Comparison of ENCODE assay signal across 13 cellular contexts in the genomic region with DNA sequence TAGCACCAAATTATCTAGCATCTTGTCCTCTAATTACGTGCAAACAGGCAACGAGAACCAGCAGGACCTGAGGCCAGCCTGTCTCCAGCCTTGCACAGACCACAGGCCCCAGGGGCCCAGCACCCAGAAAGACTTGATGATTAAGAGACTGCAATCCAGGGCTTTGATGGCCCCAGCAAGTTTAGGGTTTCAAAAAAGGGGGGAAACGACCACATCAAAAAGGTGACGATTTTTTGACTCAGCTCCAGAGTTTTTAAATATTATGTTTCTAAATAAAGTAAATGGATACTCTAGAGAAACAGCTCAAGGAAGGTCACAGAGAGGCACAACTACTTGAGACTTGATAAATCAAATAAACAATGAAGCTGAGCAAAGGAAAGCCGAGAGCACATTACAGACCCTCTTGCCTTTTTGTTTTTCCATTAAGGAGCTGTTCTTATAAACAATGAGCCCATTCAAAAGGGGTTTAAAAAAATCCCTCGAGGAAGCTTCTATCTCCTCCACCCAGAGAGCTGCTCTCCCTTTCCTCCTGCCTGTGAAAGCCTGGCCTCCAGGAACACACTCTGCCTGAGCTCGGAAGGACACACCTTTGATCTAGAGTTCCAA. TPM values are rescaled to one million over a fixed set of nuclear protein-coding genes. Genes with fewer than 3 reads are reported as not detected.
DNase-seq lines count a peak whose midpoint lies in the region; ATAC-seq and TF ChIP-seq lines count a peak whose summit lies in the region.
"Had no signal": no experiment of that assay in that cellular context is flagged by ENCODE, and none has a peak within 500 bp of the region (broad histone marks: within the 10 kb centered on the region; RNA-seq: fewer than 3 reads in every experiment).

No MANE protein-coding gene starts in this region.

- ATAC-seq in HG02759 (IDR thresholded peaks at IDR 0.05; ENCODE audit: unreplicated experiment) (no peak), GM19463 (IDR thresholded peaks at IDR 0.05; ENCODE audit: unreplicated experiment) (no peak)

- H3K36me3 Mint-ChIP-seq in mesothelial cell of epicardium, result peaks cover 12% of the 10 kb centered on the region
- H3K36me3 Mint-ChIP-seq: activated naive CD4-positive, alpha-beta T cell treated with anti-CD3 and anti-CD28 coated beads, Interleukin-2, amount 10 ng/mL, durations not matched to agents 7 days and 5 days had no signal

- H3K4me1 Mint-ChIP-seq in mesothelial cell of epicardium, result peaks cover 65% of the 10 kb centered on the region

- 7 to 11% methylated on average over 7 of the region's 7 CpGs for WGBS in ectodermal cell, 2 experiments

- H3K36me3 ChIP-seq in ectodermal cell (ENCODE audit: control insufficient read depth, insufficient read depth, low read length), result peaks cover 11% of the 10 kb centered on the region
- no peaks in the 10 kb centered on the region for H3K36me3 ChIP-seq in WERI-Rb-1

- peak overlapping the region; percentile 65 for H3K27ac ChIP-seq in ectodermal cell (ENCODE audit: insufficient read depth, low read depth, low read length, poor library complexity, severe bottlenecking)
- no peak overlapping the region for H3K27ac ChIP-seq in WERI-Rb-1

- peaks cover 32% of the 10 kb centered on the region for H3K4me1 ChIP-seq in ectodermal cell (ENCODE audit: control insufficient read depth, insufficient read depth, low read length)

- no peak overlapping the region for H3K4me3 ChIP-seq in ectodermal cell (ENCODE audit: insufficient read depth, low read depth, low read length)
- no peak overlapping the region for H3K4me3 ChIP-seq in WERI-Rb-1 (ENCODE audit: low read depth, low read length)

- no peaks in the 10 kb centered on the region for H3K9me3 ChIP-seq in ectodermal cell (ENCODE audit: control insufficient read depth, low read length)
- H3K9me3 ChIP-seq in WERI-Rb-1 (ENCODE audit: severe bottlenecking), result no peaks in the 10 kb centered on the region

- peak overlapping the region; percentile 22 for H3K4me3 Mint-ChIP-seq in mesothelial cell of epicardium
- H3K4me3 Mint-ChIP-seq: activated naive CD4-positive, alpha-beta T cell treated with anti-CD3 and anti-CD28 coated beads, Interleukin-2, amount 10 ng/mL, durations not matched to agents 7 days and 5 days had no signal

- DNase-seq in COLO829 (ENCODE audit: low spot score) (peak; percentile 90), LHCN-M2 (ENCODE audit: low read depth) (peak; percentile 38), mesothelial cell of epicardium (ENCODE audit: low spot score in 2 of 2, unreplicated experiment in 2 of 2) (no peak), WERI-Rb-1 (no peak), RPMI8226 (no peak)
- DNase-seq: activated naive CD4-positive, alpha-beta T cell treated with anti-CD3 and anti-CD28 coated beads, Interleukin-2, amount 10 ng/mL, durations not matched to agents 7 days and 5 days; DMS79 treated with DMSO at 0.1 percent for 48 hours; NCI-H187 treated with DMSO at 0.1 percent for 48 hours; NCI-H748 treated with DMSO at 0.1 percent for 48 hours; SHP77 treated with DMSO at 0.1 percent for 48 hours had no signal

- no peaks in the 10 kb centered on the region for H3K27me3 Mint-ChIP-seq in mesothelial cell of epicardium (ENCODE audit: low read depth)
- H3K27me3 Mint-ChIP-seq: activated naive CD4-positive, alpha-beta T cell treated with anti-CD3 and anti-CD28 coated beads, Interleukin-2, amount 10 ng/mL, durations not matched to agents 7 days and 5 days had no signal

- H3K27me3 ChIP-seq in ectodermal cell (ENCODE audit: control insufficient read depth, insufficient read depth, low read length, poor library complexity, severe bottlenecking) (no peaks in the 10 kb centered on the region), WERI-Rb-1 (ENCODE audit: insufficient read depth, low read depth, severe bottlenecking) (no peaks in the 10 kb centered on the region)

- peak overlapping the region; percentile 95 for H3K27ac Mint-ChIP-seq in mesothelial cell of epicardium
- H3K27ac Mint-ChIP-seq: activated naive CD4-positive, alpha-beta T cell treated with anti-CD3 and anti-CD28 coated beads, Interleukin-2, amount 10 ng/mL, durations not matched to agents 7 days and 5 days had no signal

- H3K9me3 Mint-ChIP-seq in mesothelial cell of epicardium, result no peaks in the 10 kb centered on the region
- H3K9me3 Mint-ChIP-seq: activated naive CD4-positive, alpha-beta T cell treated with anti-CD3 and anti-CD28 coated beads, Interleukin-2, amount 10 ng/mL, durations not matched to agents 7 days and 5 days had no signal

- TF ChIP-seq CTCF in mesothelial cell of epicardium (IDR thresholded peaks at IDR 0.05; ENCODE audit: unreplicated experiment), result no peak
- TF ChIP-seq CTCF in WERI-Rb-1 (IDR thresholded peaks at IDR 0.05; ENCODE audit: low read depth, low read length), result no peak

RNA-seq across cellular contexts. Expression of gene GLI3, which starts 44.1 kb away (rescaled TPM):
- total RNA-seq in LHCN-M2 (2014; rRNA removed) (2.6 and 4.4 TPM in 2 replicates), mesothelial cell of epicardium (122 to 126 TPM (median 122 TPM) in 3 replicates)
- 3.4 TPM for polyA plus RNA-seq in LHCN-M2 (2012)
- polyA plus RNA-seq in ectodermal cell (2013, experiment 1 of 4), result 200 TPM
- 235 TPM for polyA plus RNA-seq in ectodermal cell (2013, experiment 2 of 4)
- 110 TPM for polyA plus RNA-seq in ectodermal cell (2013, experiment 3 of 4)
- 128 TPM for polyA plus RNA-seq in ectodermal cell (2013, experiment 4 of 4)

Comparison
In these comparisons a context has a peak if more than half of its experiments do, and no peak if none do; other contexts are left out.
1. DNase-seq: peak in COLO829 (single experiment) and LHCN-M2 (single experiment); none in mesothelial cell of epicardium (0 of 2), WERI-Rb-1 (single experiment) and RPMI8226 (single experiment).
2. RNA of gene GLI3, which starts 44.1 kb away (total RNA-seq): 122 to 126 TPM in mesothelial cell of epicardium; 2.6 to 4.4 TPM in LHCN-M2; every median in the first group is over 10 times any median in the second.